ENCODE assay signal across 1 cellular context in the genomic region with DNA sequence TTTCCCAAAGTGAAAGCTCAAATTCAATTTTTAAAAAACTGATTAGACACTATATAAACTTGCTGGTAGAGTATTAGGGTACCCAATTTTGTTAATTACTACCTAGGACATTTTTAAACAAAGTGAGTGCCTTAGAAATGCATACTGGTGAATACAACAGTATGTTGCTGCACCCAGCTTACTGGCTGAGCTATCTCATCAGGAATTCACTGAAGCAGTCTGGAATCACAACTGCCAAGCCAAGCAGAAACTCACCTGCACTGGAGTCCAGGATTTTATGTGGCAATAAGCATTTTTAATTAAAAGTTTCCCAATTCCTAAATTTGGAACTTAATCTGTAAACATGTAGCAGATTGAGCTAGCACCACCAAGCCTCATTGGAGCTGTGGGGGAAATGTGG.
TF ChIP-seq lines count a peak whose summit lies in the region.

No MANE protein-coding gene starts in this region.

TF ChIP-seq in WTC11, 78 proteins besides CTCF, POLR2A, EP300 and RAD21 (continued from another document):
- TF ChIP-seq, protein P1, sequence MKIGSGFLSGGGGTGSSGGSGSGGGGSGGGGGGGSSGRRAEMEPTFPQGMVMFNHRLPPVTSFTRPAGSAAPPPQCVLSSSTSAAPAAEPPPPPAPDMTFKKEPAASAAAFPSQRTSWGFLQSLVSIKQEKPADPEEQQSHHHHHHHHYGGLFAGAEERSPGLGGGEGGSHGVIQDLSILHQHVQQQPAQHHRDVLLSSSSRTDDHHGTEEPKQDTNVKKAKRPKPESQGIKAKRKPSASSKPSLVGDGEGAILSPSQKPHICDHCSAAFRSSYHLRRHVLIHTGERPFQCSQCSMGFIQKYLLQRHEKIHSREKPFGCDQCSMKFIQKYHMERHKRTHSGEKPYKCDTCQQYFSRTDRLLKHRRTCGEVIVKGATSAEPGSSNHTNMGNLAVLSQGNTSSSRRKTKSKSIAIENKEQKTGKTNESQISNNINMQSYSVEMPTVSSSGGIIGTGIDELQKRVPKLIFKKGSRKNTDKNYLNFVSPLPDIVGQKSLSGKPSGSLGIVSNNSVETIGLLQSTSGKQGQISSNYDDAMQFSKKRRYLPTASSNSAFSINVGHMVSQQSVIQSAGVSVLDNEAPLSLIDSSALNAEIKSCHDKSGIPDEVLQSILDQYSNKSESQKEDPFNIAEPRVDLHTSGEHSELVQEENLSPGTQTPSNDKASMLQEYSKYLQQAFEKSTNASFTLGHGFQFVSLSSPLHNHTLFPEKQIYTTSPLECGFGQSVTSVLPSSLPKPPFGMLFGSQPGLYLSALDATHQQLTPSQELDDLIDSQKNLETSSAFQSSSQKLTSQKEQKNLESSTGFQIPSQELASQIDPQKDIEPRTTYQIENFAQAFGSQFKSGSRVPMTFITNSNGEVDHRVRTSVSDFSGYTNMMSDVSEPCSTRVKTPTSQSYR (CRISPR knock-in tag; IDR thresholded peaks at IDR 0.05), result no peak
- no peak for TF ChIP-seq NR2C2 (CRISPR knock-in tag; IDR thresholded peaks at IDR 0.05)
- TF ChIP-seq GTF2I (CRISPR knock-in tag; conservative IDR thresholded peaks at IDR 0.05), result no peak
- no peak for TF ChIP-seq NR3C1 (CRISPR knock-in tag; conservative IDR thresholded peaks at IDR 0.05; ENCODE audit: low read depth)
- TF ChIP-seq TEAD1 (CRISPR knock-in tag; IDR thresholded peaks at IDR 0.05), result no peak
